In genomic region chr11:90133560-90134145, GRCh38 we compare ENCODE assay signal across 14 cellular contexts. TPM values are rescaled to one million over a fixed set of nuclear protein-coding genes. Genes with fewer than 3 reads are reported as not detected.
A peak's percentile ranks its signal among the peaks of the same experiment; 100 is the strongest.
DNase-seq lines count a peak whose midpoint lies in the region; ATAC-seq and TF ChIP-seq lines count a peak whose summit lies in the region.
"Had no signal": no experiment of that assay in that cellular context is flagged by ENCODE, and none has a peak within 500 bp of the region (broad histone marks: within the 10 kb centered on the region; RNA-seq: fewer than 3 reads in every experiment).

No MANE protein-coding gene starts in this region.

- H3K27me3 Mint-ChIP-seq in Caco-2 (ENCODE audit: insufficient read depth, unreplicated experiment) (no peaks in the 10 kb centered on the region), T-helper 17 cell (peaks cover 50% of the 10 kb centered on the region)

- no peak for TF ChIP-seq POLR2A in gastroesophageal sphincter (IDR thresholded peaks at IDR 0.05)

- peak overlapping the region in 1 of 4 donors; percentile 58 for H3K27ac ChIP-seq in gastroesophageal sphincter
- no peak overlapping the region for H3K27ac ChIP-seq in parathyroid adenoma
- H3K27ac ChIP-seq: pancreas had no signal

- DNase-seq in Caco-2 (no peak), T-helper 17 cell (no peak), NCI-H1105 (lab: John Stamatoyannopoulos, UW) (no peak), NCI-H82 (lab: John Stamatoyannopoulos, UW) (no peak), GM20000 (ENCODE audit: low spot score) (no peak)
- DNase-seq: COR-L47; effector memory CD4-positive, alpha-beta T cell; NCI-H1092 treated with DMSO at 0.1 percent for 48 hours had no signal

- H2AFZ ChIP-seq in parathyroid adenoma, result peak overlapping the region; percentile 72

- POLR2A ChIA-PET in Caco-2 (lab: Charles Lee), result interaction anchor here (1.0 kb wide), 1 partner anchor 38 kb away, joined by 3 read pairs; no protein-coding TSS in a partner anchor

- H3K36me3 Mint-ChIP-seq in Caco-2 (ENCODE audit: insufficient read depth, unreplicated experiment) (peaks cover 37% of the 10 kb centered on the region), T-helper 17 cell (ENCODE audit: low read depth) (peaks cover 3% of the 10 kb centered on the region)

- TF ChIP-seq CTCF in Caco-2 (IDR thresholded peaks at IDR 0.05; ENCODE audit: insufficient read depth in 1 of 2, low read depth in 1 of 2, low read length in 1 of 2, severe bottlenecking in 1 of 2, unreplicated experiment in 1 of 2) (no peak), gastroesophageal sphincter (IDR thresholded peaks at IDR 0.05) (no peak), parathyroid adenoma (IDR thresholded peaks at IDR 0.05) (no peak), GM20000 (IDR thresholded peaks at IDR 0.05; ENCODE audit: extremely low read depth, missing control alignments) (no peak)

- intact Hi-C loops in Caco-2 (cut with micrococcal nuclease; ENCODE audit: unreplicated experiment), result loop anchor here (1.0 kb wide), 2 partner anchors 7 to 38 kb away; no protein-coding TSS in a partner anchor

- 61 to 66% methylated on average over 3 of the region's 3 CpGs for WGBS in gastroesophageal sphincter (ENCODE audit: low coverage in 1 of 2), 2 donors

- ATAC-seq in T-helper 17 cell (no peak), gastroesophageal sphincter (no peak), HG02981 (IDR thresholded peaks at IDR 0.05; ENCODE audit: unreplicated experiment) (no peak)

- no peak overlapping the region for H3K4me2 ChIP-seq in parathyroid adenoma (ENCODE audit: low read length)

- H3K4me1 ChIP-seq in Caco-2, result peaks cover 44% of the 10 kb centered on the region
- H3K4me1 ChIP-seq in gastroesophageal sphincter, result peaks cover 0 to 12% (median 0%) of the 10 kb centered on the region in 3 donors
- H3K4me1 ChIP-seq in parathyroid adenoma, result no peaks in the 10 kb centered on the region
- H3K4me1 ChIP-seq: pancreas had no signal

- H3K4me1 Mint-ChIP-seq in Caco-2 (ENCODE audit: low read depth, unreplicated experiment) (peaks cover 22% of the 10 kb centered on the region), T-helper 17 cell (peaks cover 10% of the 10 kb centered on the region)

- H3K27ac Mint-ChIP-seq in Caco-2 (ENCODE audit: unreplicated experiment), result peak overlapping the region; percentile 59
- no peak overlapping the region for H3K27ac Mint-ChIP-seq in T-helper 17 cell

- H3K4me3 ChIP-seq in Caco-2 (ENCODE audit: low read depth, low read length), result peak overlapping the region; percentile 50
- peak overlapping the region; percentile 20 to 56 for H3K4me3 ChIP-seq in gastroesophageal sphincter
- H3K4me3 ChIP-seq in parathyroid adenoma (ENCODE audit: low read depth, low read length), result no peak overlapping the region
- H3K4me3 ChIP-seq: GM12878 had no signal

- H3K9me3 Mint-ChIP-seq in Caco-2 (ENCODE audit: unreplicated experiment), result peaks cover 15% of the 10 kb centered on the region

- no peaks in the 10 kb centered on the region for H3K9me3 ChIP-seq in Caco-2
- H3K9me3 ChIP-seq in T-helper 17 cell (ENCODE audit: control insufficient read depth, low read length, poor library complexity, severe bottlenecking), result peaks cover 3% of the 10 kb centered on the region
- no peaks in the 10 kb centered on the region for H3K9me3 ChIP-seq in gastroesophageal sphincter
- no peaks in the 10 kb centered on the region for H3K9me3 ChIP-seq in parathyroid adenoma (ENCODE audit: control insufficient read depth, low read length)
- H3K9me3 ChIP-seq: pancreas, transverse colon had no signal

- BruUV-seq in Caco-2 (replicated peaks; lab: Mats Ljungman, UMichigan), result no TSS peak

- no peaks in the 10 kb centered on the region for H3K36me3 ChIP-seq in Caco-2 (ENCODE audit: control insufficient read depth, insufficient read depth, low read length)
- no peaks in the 10 kb centered on the region for H3K36me3 ChIP-seq in gastroesophageal sphincter
- no peaks in the 10 kb centered on the region for H3K36me3 ChIP-seq in parathyroid adenoma (ENCODE audit: control insufficient read depth, insufficient read depth, low read length)
- H3K36me3 ChIP-seq: pancreas, transverse colon had no signal

- CTCF ChIA-PET in Caco-2 (lab: Charles Lee), result interaction anchor here (0.8 kb wide), 1 partner anchor 524 kb away, joined by 3 read pairs; no protein-coding TSS in a partner anchor

- H3K4me3 Mint-ChIP-seq in Caco-2 (ENCODE audit: unreplicated experiment) (peak overlapping the region; percentile 77), T-helper 17 cell (peak overlapping the region; percentile 51)

- no peak overlapping the region for H3K9ac ChIP-seq in parathyroid adenoma

- H3K79me2 ChIP-seq in parathyroid adenoma, result no peaks in the 10 kb centered on the region

- TF ChIP-seq EP300 in gastroesophageal sphincter (IDR thresholded peaks at IDR 0.05), result no peak

- H3K27me3 ChIP-seq in Caco-2 (replicated peaks; ENCODE audit: control insufficient read depth, insufficient read depth, low read length) (no peaks in the 10 kb centered on the region), gastroesophageal sphincter (peaks cover 10% of the 10 kb centered on the region), parathyroid adenoma (ENCODE audit: control insufficient read depth, insufficient read depth, low read length) (no peaks in the 10 kb centered on the region)

RNA-seq across cellular contexts. Expression of gene NAALAD2, which starts 0.8 kb away (rescaled TPM):
- total RNA-seq in Caco-2 (2022) (139 and 142 TPM in 2 replicates), T-helper 17 cell (not detected), gastroesophageal sphincter (1 to 10 TPM in 3 of 4 donors, under 1 TPM in 1; 0.66 to 2.8 (median 1.7) TPM)
- total RNA-seq: GM12878 had no signal

RNA-seq across cellular contexts. Expression of gene UBTFL1, which starts 47.9 kb away (rescaled TPM):
- not detected in 2 replicates for total RNA-seq in Caco-2 (2022)
- total RNA-seq in T-helper 17 cell, result not detected
- not detected for total RNA-seq in gastroesophageal sphincter
- total RNA-seq: GM12878, pancreas, transverse colon had no signal

Comparison
In these comparisons a context has a peak if more than half of its experiments do, and no peak if none do; other contexts are left out.
1. RNA of gene NAALAD2, which starts 0.8 kb away (total RNA-seq): 139 to 142 TPM in Caco-2; 0.66 to 2.8 TPM in gastroesophageal sphincter and not detected in T-helper 17 cell; every median in the first group is over 10 times any median in the second.